8 cellular contexts compared by ENCODE assay signal in genomic region chr1:36160949-36161485, GRCh38. TPM values are rescaled to one million over a fixed set of nuclear protein-coding genes. Genes with fewer than 3 reads are reported as not detected.
DNase-seq lines count a peak whose midpoint lies in the region; ATAC-seq and TF ChIP-seq lines count a peak whose summit lies in the region.

No MANE protein-coding gene starts in this region.

- peak; percentile 46 for TF ChIP-seq CTCF in GM10248 (IDR thresholded peaks at IDR 0.05; ENCODE audit: control extremely low read depth, extremely low read depth, low read depth, missing control alignments)
- peak; percentile 32; the same call in 1 of the 2 replicates for TF ChIP-seq CTCF in LNCAP (IDR thresholded peaks at IDR 0.05)
- no peak for TF ChIP-seq CTCF in coronary artery (IDR thresholded peaks at IDR 0.05)
- no peak for TF ChIP-seq CTCF in left lung (IDR thresholded peaks at IDR 0.05)

- intact Hi-C loops in left lung (cut with DNase I), result no loop called here

- ATAC-seq in activated CD4-positive, CD25-positive, alpha-beta regulatory T cell treated with anti-CD3 and anti-CD28 coated beads, Interleukin-2, amount 50 U/mL, for 24 hours, result peak; percentile 32 to 37
- ATAC-seq in left lung (peak; percentile 19), GM18867 (IDR thresholded peaks at IDR 0.05; ENCODE audit: unreplicated experiment) (no peak), HG02970 (IDR thresholded peaks at IDR 0.05; ENCODE audit: low FRiP score, unreplicated experiment) (no peak)

- peaks cover 53 to 88% of the 10 kb centered on the region in 2 donors for H3K4me1 ChIP-seq in left lung

- POLR2A ChIA-PET in GM10248 (lab: Yijun Ruan, JAX), result interaction anchor here (0.6 to 2.9 kb wide), 5 partner anchors 8 to 1605 kb away, joined by 3 to 30 read pairs (median 4); partner anchors contain the start of gene TRAPPC3

- H3K27ac ChIP-seq in coronary artery (peak overlapping the region; percentile 88 to 92), left lung (peak overlapping the region; percentile 87 to 98)

- H3K4me3 ChIP-seq in coronary artery (peak overlapping the region; percentile 65), left lung (peak overlapping the region; percentile 17 to 43)

- peaks cover 0 to 19% of the 10 kb centered on the region in 2 donors for H3K36me3 ChIP-seq in left lung

- H3K9me3 ChIP-seq in left lung, result no peaks in the 10 kb centered on the region

- DNase-seq in GM10248 (ENCODE audit: extremely low spot score) (peak; percentile 71), coronary artery (ENCODE audit: low spot score) (peak; percentile 83), left lung (peak; percentile 65 to 87)
- peak; percentile 56 to 65 for DNase-seq in stimulated activated CD4-positive, alpha-beta T cell treated with anti-CD3 and anti-CD28 coated beads, Interleukin-4, amount 100 ng/mL, for 48 hours (ENCODE audit: low read depth in 2 of 2)

- CTCF ChIA-PET in GM10248 (lab: Yijun Ruan, JAX), result interaction anchor here (0.8 to 8.3 kb wide), 17 partner anchors 8 to 289 kb away, joined by 3 to 106 read pairs (median 4); partner anchors contain the start of genes OSCP1, STK40 and TRAPPC3

- no peaks in the 10 kb centered on the region for H3K27me3 ChIP-seq in left lung

RNA-seq across cellular contexts. Expression of gene MAP7D1, which starts 5.1 kb away (rescaled TPM):
- 100 to 1,000 TPM; 123 to 147 TPM for total RNA-seq in left lung

RNA-seq across cellular contexts. Expression of gene TRAPPC3, which starts 11.7 kb away (rescaled TPM):
- 10 to 100 TPM; 66.0 to 71.4 TPM for total RNA-seq in left lung

RNA-seq across cellular contexts. Expression of gene COL8A2, which starts 36.0 kb away (rescaled TPM):
- total RNA-seq in left lung, result 1 to 10 TPM; 7.0 to 8.4 TPM

Comparison
In these comparisons a context has a peak if more than half of its experiments do, and no peak if none do; other contexts are left out.
1. CTCF ChIP-seq: peak in GM10248 (single experiment) and LNCAP (single experiment); none in coronary artery (single experiment) and left lung (0 of 2).
2. ATAC-seq: peak in activated CD4-positive, CD25-positive, alpha-beta regulatory T cell treated with anti-CD3 and anti-CD28 coated beads, Interleukin-2, amount 50 U/mL, for 24 hours (2 of 2) and left lung (single experiment); none in GM18867 (single experiment) and HG02970 (single experiment).
3. Peak in every context shown above with its lines, with median percentiles within 50 percentile points of each other: DNase-seq.